In the genomic region with DNA sequence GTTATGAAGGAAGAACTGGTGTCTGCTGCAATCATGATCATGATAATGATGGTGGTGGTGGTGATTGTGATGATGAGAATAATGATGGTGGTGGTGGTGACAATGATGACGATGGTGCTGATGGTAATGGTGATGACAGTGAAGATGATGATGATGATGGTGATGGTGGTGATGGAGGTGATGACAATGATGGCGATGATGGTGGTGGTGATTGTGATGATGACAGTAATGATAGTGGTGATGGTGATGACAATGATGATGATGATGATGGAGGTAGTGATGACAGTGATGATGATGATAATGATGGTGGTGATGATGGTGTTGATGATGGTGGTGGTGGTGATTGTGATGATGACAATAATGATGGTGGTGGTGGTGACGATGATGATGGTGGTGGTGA, we compare ENCODE assay signal across 33 cellular contexts. TPM values are rescaled to one million over a fixed set of nuclear protein-coding genes. Genes with fewer than 3 reads are reported as not detected.
"Had no signal": no experiment of that assay in that cellular context is flagged by ENCODE, and none has a peak within 500 bp of the region (broad histone marks: within the 10 kb centered on the region; RNA-seq: fewer than 3 reads in every experiment).

No MANE protein-coding gene starts in this region.

- H3K36me3 ChIP-seq: ascending aorta, cardiac muscle cell had no signal

- H3K4me3 ChIP-seq: ascending aorta, cardiac muscle cell had no signal

- H3K27me3 ChIP-seq: ascending aorta, cardiac muscle cell had no signal

- H3K9me3 ChIP-seq: ascending aorta had no signal

- ATAC-seq: activated CD8-positive, alpha-beta T cell treated with anti-CD3 and anti-CD28 coated beads for 36 hours; activated naive CD8-positive, alpha-beta T cell treated with anti-CD3 and anti-CD28 coated beads, Interleukin-2, amount 50 U/mL, for 24 hours; activated T-cell treated with anti-CD3 and anti-CD28 coated beads, Interleukin-2, amount 50 U/mL, for 4 hours; activated T-cell treated with anti-CD3 and anti-CD28 coated beads, Interleukin-2, amount 50 U/mL, for 72 hours; activated T-helper 17 cell treated with anti-CD3 and anti-CD28 coated beads, Interleukin-2, amount 50 U/mL, for 72 hours had no signal

- H3K27ac ChIP-seq: ascending aorta, cardiac muscle cell, VCaP had no signal

- FAIRE-seq: TTC549 had no signal

- DNase-seq: activated B cell treated with CpG ODN at 0.5 μM for 24 hours; activated CD4-positive, alpha-beta memory T cell treated with anti-CD3 and anti-CD28 coated beads for 36 hours; activated CD4-positive, alpha-beta T cell treated with anti-CD3 and anti-CD28 coated beads for 4 hours; activated CD4-positive, alpha-beta T cell treated with anti-CD3 and anti-CD28 coated beads, Interleukin-2, amount 10 ng/mL, durations not matched to agents 24 days and 14 days; activated CD4-positive, alpha-beta T cell treated with anti-CD3 and anti-CD28 coated beads, Interleukin-2, amount 50 U/mL, for 1 hour; activated CD4-positive, alpha-beta T cell treated with anti-CD3 and anti-CD28 coated beads, Interleukin-2, amount 50 U/mL, for 4 hours; activated CD4-positive, CD25-positive, alpha-beta regulatory T cell treated with anti-CD3 and anti-CD28 coated beads, Interleukin-2, amount 50 U/mL, for 72 hours; activated CD8-positive, alpha-beta memory T cell treated with anti-CD3 and anti-CD28 coated beads, Interleukin-2, amount 50 U/mL, for 4 hours; activated CD8-positive, alpha-beta T cell treated with anti-CD3 and anti-CD28 coated beads for 36 hours; activated effector memory CD4-positive, alpha-beta T cell treated with anti-CD3 and anti-CD28 coated beads, Interleukin-2, amount 50 U/mL, for 16 hours; activated gamma-delta T cell treated with Interleukin-2 at 50 U/mL for 16 hours; activated naive CD4-positive, alpha-beta T cell; activated naive CD4-positive, alpha-beta T cell treated with anti-CD3 and anti-CD28 coated beads for 36 hours; activated naive CD8-positive, alpha-beta T cell treated with anti-CD3 and anti-CD28 coated beads, Interleukin-2, amount 10 ng/mL, durations not matched to agents 7 days and 5 days; activated naive CD8-positive, alpha-beta T cell treated with anti-CD3 and anti-CD28 coated beads, Interleukin-2, amount 50 U/mL, for 24 hours; activated T-cell treated with anti-CD3 and anti-CD28 coated beads for 4 hours; activated T-cell treated with anti-CD3 and anti-CD28 coated beads, Interleukin-2, amount 50 U/mL, for 1 hour; activated T-cell treated with anti-CD3 and anti-CD28 coated beads, Interleukin-2, amount 50 U/mL, for 4 hours; activated T-cell treated with anti-CD3 and anti-CD28 coated beads, Interleukin-2, amount 50 U/mL, for 72 hours; amygdala; anterior cingulate cortex; caudate nucleus; cerebellar nuclear complex; T-helper 1 cell; T-helper 2 cell; T-helper 9 cell had no signal

RNA-seq across cellular contexts. Expression of a gene that starts 52.8 kb away (rescaled TPM):
- total RNA-seq: activated B cell treated with CpG ODN at 0.5 μM for 24 hours; activated CD4-positive, alpha-beta memory T cell treated with anti-CD3 and anti-CD28 coated beads for 36 hours; activated CD4-positive, alpha-beta T cell treated with anti-CD3 and anti-CD28 coated beads, Interleukin-2, amount 10 ng/mL, durations not matched to agents 24 days and 14 days; activated CD8-positive, alpha-beta memory T cell treated with anti-CD3 and anti-CD28 coated beads for 36 hours; activated CD8-positive, alpha-beta T cell treated with anti-CD3 and anti-CD28 coated beads for 36 hours; activated naive CD4-positive, alpha-beta T cell treated with anti-CD3 and anti-CD28 coated beads for 36 hours; activated naive CD8-positive, alpha-beta T cell treated with anti-CD3 and anti-CD28 coated beads, Interleukin-2, amount 10 ng/mL, durations not matched to agents 7 days and 5 days; activated T-cell treated with anti-CD3 and anti-CD28 coated beads, Interleukin-2, amount 50 U/mL, for 72 hours; activated T-helper 1 cell treated with anti-CD3 and anti-CD28 coated beads, Interleukin-12 subunit alpha, Interleukin-12 subunit beta, Interleukin-2, Interleukin-4 antibody, amounts not matched to agents 30 ng/mL and 10 ng/mL and 1 ng/mL, durations not matched to agents 14 hours and 24 hours and 36 hours had no signal
